ENCODE assay signal across 8 cellular contexts in the genomic region with DNA sequence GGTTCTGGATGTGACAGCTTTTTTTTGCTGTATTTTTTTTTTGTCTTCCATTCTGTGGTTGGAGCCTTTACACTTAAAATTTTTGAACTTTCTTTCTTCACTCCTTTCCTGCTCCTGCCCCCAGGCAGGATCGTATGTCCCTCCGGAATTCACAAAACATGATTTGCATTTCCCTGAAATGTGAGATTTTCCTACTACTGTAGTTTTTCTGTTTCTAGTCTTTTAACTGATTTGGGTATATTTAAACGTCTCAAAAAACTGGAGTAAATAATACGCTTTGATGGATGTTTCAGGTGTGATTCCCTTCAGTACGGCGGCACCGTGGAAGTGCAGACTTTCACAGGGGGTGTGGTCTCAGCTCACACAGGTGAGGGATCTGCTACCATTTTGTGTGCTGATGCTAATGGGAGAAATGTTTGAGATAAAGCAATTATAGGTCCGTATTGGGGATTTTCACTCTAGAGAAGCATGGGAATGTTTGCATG. TPM values are rescaled to one million over a fixed set of nuclear protein-coding genes. Genes with fewer than 3 reads are reported as not detected.
DNase-seq lines count a peak whose midpoint lies in the region; ATAC-seq and TF ChIP-seq lines count a peak whose summit lies in the region.

No MANE protein-coding gene starts in this region.

- no peaks in the 10 kb centered on the region for H3K27me3 Mint-ChIP-seq in activated T-cell treated with anti-CD3 and anti-CD28 coated beads, Interleukin-2, amount 50 U/mL, for 24 hours

- TF ChIP-seq CTCF in ascending aorta (IDR thresholded peaks at IDR 0.05) (no peak), left lung (IDR thresholded peaks at IDR 0.05) (no peak)

- peak overlapping the region; percentile 100 for H3K27ac Mint-ChIP-seq in activated T-cell treated with anti-CD3 and anti-CD28 coated beads, Interleukin-2, amount 50 U/mL, for 24 hours

- 68% methylated on average over 8 of the region's 8 CpGs for WGBS in thymus

- H3K9me3 ChIP-seq in ascending aorta, result no peaks in the 10 kb centered on the region
- no peaks in the 10 kb centered on the region for H3K9me3 ChIP-seq in left lung
- no peaks in the 10 kb centered on the region for H3K9me3 ChIP-seq in thymus (ENCODE audit: control insufficient read depth)

- H3K36me3 ChIP-seq in ascending aorta (peaks cover 43 to 45% of the 10 kb centered on the region in 2 donors), left lung (peaks cover 12 to 47% of the 10 kb centered on the region in 2 donors), thymus (ENCODE audit: control insufficient read depth, insufficient read depth) (peaks cover 36% of the 10 kb centered on the region)

- H3K36me3 Mint-ChIP-seq in activated T-cell treated with anti-CD3 and anti-CD28 coated beads, Interleukin-2, amount 50 U/mL, for 24 hours (ENCODE audit: low read depth), result peaks cover 61% of the 10 kb centered on the region

- H3K27ac ChIP-seq in ascending aorta, result peak overlapping the region; percentile 97 to 100
- H3K27ac ChIP-seq in left lung, result peak overlapping the region; percentile 99 to 100
- H3K27ac ChIP-seq in thymus (ENCODE audit: low read depth), result peak overlapping the region; percentile 100

- peaks cover 29% of the 10 kb centered on the region for H3K4me1 Mint-ChIP-seq in activated T-cell treated with anti-CD3 and anti-CD28 coated beads, Interleukin-2, amount 50 U/mL, for 24 hours (ENCODE audit: low read depth)

- DNase-seq in activated T-cell treated with anti-CD3 and anti-CD28 coated beads, Interleukin-2, amount 50 U/mL, for 24 hours, result no peak
- no peak for DNase-seq in activated T-cell treated with anti-CD3 and anti-CD28 coated beads, Interleukin-2, amount 50 U/mL, for 48 hours
- no peak for DNase-seq in ascending aorta (ENCODE audit: low spot score in 2 of 2)
- no peak for DNase-seq in left lung
- no peak for DNase-seq in DMS 273 treated with DMSO at 0.1 percent for 48 hours (lab: John Stamatoyannopoulos, UW)
- DNase-seq in foreskin melanocyte, result no peak

- H3K4me1 ChIP-seq in ascending aorta (peaks cover 8 to 12% of the 10 kb centered on the region in 2 donors), left lung (peaks cover 9 to 24% of the 10 kb centered on the region in 2 donors), thymus (ENCODE audit: control insufficient read depth, insufficient read depth, low read length) (peaks cover 11% of the 10 kb centered on the region)

- ATAC-seq in left lung, result no peak
- no peak for ATAC-seq in HG03442 (IDR thresholded peaks at IDR 0.05; ENCODE audit: unreplicated experiment)

- no peaks in the 10 kb centered on the region for H3K9me3 Mint-ChIP-seq in activated T-cell treated with anti-CD3 and anti-CD28 coated beads, Interleukin-2, amount 50 U/mL, for 24 hours

- intact Hi-C loops in ascending aorta (cut with DNase I), result loop anchor here (1.0 to 2.0 kb wide), 3 partner anchors 49 to 197 kb away; partner anchors contain the start of genes CTF1, PHKG2 and ZNF768
- intact Hi-C loops in left lung (cut with DNase I), result no loop called here

- H3K27me3 ChIP-seq in ascending aorta (no peaks in the 10 kb centered on the region), left lung (no peaks in the 10 kb centered on the region), thymus (ENCODE audit: control insufficient read depth, insufficient read depth) (no peaks in the 10 kb centered on the region)

- peak overlapping the region; percentile 89 to 90 for H3K4me3 ChIP-seq in ascending aorta
- H3K4me3 ChIP-seq in left lung, result peak overlapping the region; percentile 88 to 95
- peak overlapping the region; percentile 79 for H3K4me3 ChIP-seq in thymus (ENCODE audit: low read length)

- peak overlapping the region; percentile 97 for H3K4me3 Mint-ChIP-seq in activated T-cell treated with anti-CD3 and anti-CD28 coated beads, Interleukin-2, amount 50 U/mL, for 24 hours

RNA-seq across cellular contexts. Expression of gene SRCAP, which starts 0.7 kb away (rescaled TPM):
- total RNA-seq in ascending aorta (24.5 TPM), left lung (10 to 100 TPM; 57.1 to 67.4 TPM)
- 8.8 TPM for polyA plus RNA-seq in thymus

RNA-seq across cellular contexts. Expression of gene FBRS, which starts 41.4 kb away (rescaled TPM):
- total RNA-seq in ascending aorta (26.8 TPM), left lung (10 to 100 TPM; 52.1 to 62.3 TPM)
- 60.8 TPM for polyA plus RNA-seq in thymus

RNA-seq across cellular contexts. Expression of gene PHKG2, which starts 48.6 kb away (rescaled TPM):
- total RNA-seq in ascending aorta (78.8 TPM), left lung (10 to 100 TPM; 28.8 to 31.2 TPM)
- polyA plus RNA-seq in thymus, result 53.8 TPM

RNA-seq across cellular contexts. Expression of gene PRR14, which starts 48.9 kb away (rescaled TPM):
- 124 TPM for total RNA-seq in ascending aorta
- total RNA-seq in left lung, result 10 to 100 TPM; 46.1 to 58.8 TPM
- 139 TPM for polyA plus RNA-seq in thymus
